8 cellular contexts compared by ENCODE assay signal in genomic region chr1:2585318-2586092, GRCh38. TPM values are rescaled to one million over a fixed set of nuclear protein-coding genes. Genes with fewer than 3 reads are reported as not detected.
DNase-seq lines count a peak whose midpoint lies in the region; FAIRE-seq and TF ChIP-seq lines count a peak whose summit lies in the region.

No MANE protein-coding gene starts in this region.

- no peaks in the 10 kb centered on the region for H3K79me2 ChIP-seq in H1 (ENCODE audit: control insufficient read depth in 1 of 2, insufficient read depth in 2 of 2, low read length in 2 of 2)

- H3K23ac ChIP-seq in H1 (ENCODE audit: insufficient read length) (no peak overlapping the region), mesenchymal stem cell (ENCODE audit: low read length in 2 of 2) (peak overlapping the region in 1 of 2 experiments; percentile 70)

- no peak for TF ChIP-seq EP300 in H1 (IDR thresholded peaks at IDR 0.05; ENCODE audit: borderline replicate concordance in 1 of 2, low read depth in 2 of 2, low read length in 2 of 2)

- 4% methylated on average over 26 of the region's 28 CpGs; no CpG with 5 or more reads in 1 of the 2 experiments for WGBS in H1 (ENCODE audit: extremely low coverage in 1 of 2, insufficient coverage in 1 of 2, insufficient read length in 1 of 2, insufficient replicate concordance in 2 of 2, low coverage in 1 of 2, low lambda C conversion rate in 2 of 2, missing lambda C conversion rate in 1 of 2), 2 experiments
- WGBS in mesenchymal stem cell, result 3% methylated on average over 26 of the region's 28 CpGs

- H4K91ac ChIP-seq in H1 (replicated peaks; ENCODE audit: insufficient read length, low read length) (peak overlapping the region; percentile 52), mesenchymal stem cell (ENCODE audit: low read length) (peak overlapping the region; percentile 93)

- no peak for TF ChIP-seq RAD21 in H1 (IDR thresholded peaks at IDR 0.05 in 1 of 2, conservative IDR thresholded peaks at IDR 0.05 in 1 of 2; ENCODE audit: low read depth in 2 of 2, low read length in 2 of 2)

- no peak overlapping the region for H2BK12ac ChIP-seq in H1 (ENCODE audit: low read depth, low read length)
- no peak overlapping the region for H2BK12ac ChIP-seq in mesenchymal stem cell (ENCODE audit: low read length in 2 of 2)

- no peak overlapping the region for H2BK20ac ChIP-seq in H1 (ENCODE audit: low read length)

- H2AK5ac ChIP-seq in H1 (ENCODE audit: low read depth, low read length) (no peak overlapping the region), mesenchymal stem cell (ENCODE audit: low read length, severe bottlenecking) (no peak overlapping the region)

- H3K18ac ChIP-seq in H1 (ENCODE audit: extremely low read depth, low read length) (peak overlapping the region; percentile 19), mesenchymal stem cell (ENCODE audit: low read depth in 1 of 2, low read length in 2 of 2) (peak overlapping the region; percentile 79 to 87)

- no peaks in the 10 kb centered on the region for H3K27me3 ChIP-seq in H1 (replicated peaks in 1 of 4; ENCODE audit: control insufficient read depth in 3 of 4, extremely low read depth in 1 of 4, insufficient read depth in 3 of 4, low read length in 3 of 4)
- H3K27me3 ChIP-seq in mesenchymal stem cell (ENCODE audit: control insufficient read depth in 1 of 2, insufficient read depth in 1 of 2, low read length in 2 of 2), result peaks cover 0 to 2% of the 10 kb centered on the region in 2 experiments

- H3K27ac ChIP-seq in H1 (ENCODE audit: low read depth, low read length) (peak overlapping the region; percentile 45; the same call in 1 of the 2 replicates), mesenchymal stem cell (ENCODE audit: low read length, poor library complexity, severe bottlenecking) (peak overlapping the region; percentile 36)

- TF ChIP-seq POLR2A in H1 (IDR thresholded peaks at IDR 0.05; ENCODE audit: control extremely low read depth in 1 of 2, low read depth in 2 of 2, low read length in 2 of 2), result no peak; a peak in 1 of 3 replicates

- H2BK15ac ChIP-seq in H1 (ENCODE audit: low read length), result 0 out of 2 replicates have a peak overlapping the region, but pooled peaks have one; percentile 72
- H2BK15ac ChIP-seq in mesenchymal stem cell (ENCODE audit: low read depth, poor library complexity, severe bottlenecking), result no peak overlapping the region

- peak overlapping the region; percentile 54 to 65 (median 60); a peak in 6 of 7 replicates for H3K9ac ChIP-seq in H1 (replicated peaks in 1 of 4; ENCODE audit: extremely low read depth in 1 of 4, low read depth in 3 of 4, low read length in 3 of 4)
- H3K9ac ChIP-seq in mesenchymal stem cell (ENCODE audit: low read length), result peak overlapping the region; percentile 90

- peaks cover 12% of the 10 kb centered on the region for H3K23me2 ChIP-seq in H1 (ENCODE audit: low read depth, low read length)

- H3K4me2 ChIP-seq in H1 (ENCODE audit: insufficient read depth in 1 of 2, low read depth in 2 of 2, low read length in 2 of 2) (peak overlapping the region; percentile 65 to 88), mesenchymal stem cell (ENCODE audit: low read length, poor library complexity, severe bottlenecking) (peak overlapping the region; percentile 94)

- H2AFZ ChIP-seq in H1 (ENCODE audit: low read length) (no peak overlapping the region), mesenchymal stem cell (ENCODE audit: low read depth, low read length) (peak overlapping the region; percentile 34)

- peak overlapping the region; percentile 81 for H4K5ac ChIP-seq in H1 (ENCODE audit: insufficient read length, low read depth, low read length)

- H3K4me1 ChIP-seq in H1 (replicated peaks in 1 of 4; ENCODE audit: control insufficient read depth in 3 of 4, insufficient read depth in 4 of 4, low read length in 3 of 4) (peaks cover 0 to 25% (median 9%) of the 10 kb centered on the region in 4 experiments; a peak in 4 of 7 replicates), mesenchymal stem cell (ENCODE audit: control insufficient read depth, insufficient read depth, low read depth, low read length) (peaks cover 21% of the 10 kb centered on the region)

- H3K79me1 ChIP-seq in H1 (ENCODE audit: low read depth, low read length), result no peaks in the 10 kb centered on the region; the same call in 1 of the 2 replicates
- H3K79me1 ChIP-seq in mesenchymal stem cell (replicated peaks; ENCODE audit: low read length, poor library complexity, severe bottlenecking), result peaks cover 16% of the 10 kb centered on the region

- H4K20me1 ChIP-seq in H1 (replicated peaks in 1 of 2; ENCODE audit: control insufficient read depth in 1 of 2, insufficient read depth in 2 of 2, low read length in 2 of 2), result peaks cover 2 to 3% of the 10 kb centered on the region in 2 experiments

- H2BK120ac ChIP-seq in H1 (replicated peaks; ENCODE audit: low read depth, low read length) (peak overlapping the region; percentile 94), mesenchymal stem cell (ENCODE audit: low read depth, low read length) (peak overlapping the region; percentile 92)

- H3K14ac ChIP-seq in H1 (ENCODE audit: insufficient read length) (peak overlapping the region; percentile 8), mesenchymal stem cell (ENCODE audit: low read length in 2 of 2) (peak overlapping the region in 1 of 2 experiments; percentile 35)

- FAIRE-seq in H1 (lab: Jason Lieb, UNC), result no peak

- peak; percentile 6 for DNase-seq in GM04504 (ENCODE audit: low read depth)
- no peak for DNase-seq in HFF-Myc (ENCODE audit: extremely low read depth, low read depth)
- DNase-seq in NCI-H226, result peak; percentile 2
- peak; percentile 85 for DNase-seq in activated CD8-positive, alpha-beta memory T cell treated with anti-CD3 and anti-CD28 coated beads for 24 hours
- DNase-seq in H1 (ENCODE audit: low read depth in 1 of 2, low spot score in 2 of 2), result peak in 1 of 2 experiments; percentile 61
- DNase-seq in mesenchymal stem cell, result peak; percentile 61
- peak; percentile 56 to 59 for DNase-seq in stimulated activated CD8-positive, alpha-beta memory T cell treated with anti-CD3 and anti-CD28 coated beads, Interleukin-15, amount 100 ng/mL, for 48 hours (ENCODE audit: low read depth in 2 of 2)
- no peak for DNase-seq in NCI-H1048 (lab: John Stamatoyannopoulos, UW)

- H3K36me3 ChIP-seq in H1 (ENCODE audit: control insufficient read depth in 2 of 4, insufficient read depth in 4 of 4, low read length in 3 of 4) (peaks cover 0 to 4% (median 0%) of the 10 kb centered on the region in 4 experiments; a peak in 1 of 8 replicates), mesenchymal stem cell (ENCODE audit: control insufficient read depth in 1 of 2, insufficient read depth in 2 of 2, low read depth in 1 of 2, low read length in 2 of 2) (peaks cover 3 to 23% of the 10 kb centered on the region in 2 experiments)

- H3K9me3 ChIP-seq in H1 (ENCODE audit: insufficient read depth in 2 of 2, low read depth in 1 of 2, low read length in 1 of 2), result peaks cover 0 to under 1% of the 10 kb centered on the region in 2 experiments; a peak in 1 of 4 replicates
- H3K9me3 ChIP-seq in mesenchymal stem cell (ENCODE audit: control insufficient read depth, low read length), result no peaks in the 10 kb centered on the region

- H2BK5ac ChIP-seq in H1 (ENCODE audit: low read depth, low read length) (peak overlapping the region; percentile 91; the same call in 1 of the 2 replicates), mesenchymal stem cell (ENCODE audit: low read depth, low read length, poor library complexity, severe bottlenecking) (no peak overlapping the region)

- H3K4me3 ChIP-seq in HFF-Myc (replicated peaks; ENCODE audit: low read depth, low read length), result peak overlapping the region; percentile 67
- peak overlapping the region; percentile 72 to 88 (median 79) for H3K4me3 ChIP-seq in H1 (ENCODE audit: extremely low read depth in 1 of 4, insufficient read depth in 2 of 4, low read depth in 3 of 4, low read length in 4 of 4)
- peak overlapping the region; percentile 88 to 93 for H3K4me3 ChIP-seq in mesenchymal stem cell (ENCODE audit: insufficient read depth in 1 of 2, low read depth in 1 of 2, low read length in 2 of 2)

- H4K8ac ChIP-seq in H1 (ENCODE audit: extremely low read depth, insufficient read depth, low read length), result peak overlapping the region; percentile 87
- H4K8ac ChIP-seq in mesenchymal stem cell (ENCODE audit: low read length), result peak overlapping the region; percentile 96

- TF ChIP-seq CTCF in HFF-Myc (IDR thresholded peaks at IDR 0.05; ENCODE audit: low read depth, low read length, missing control alignments) (no peak), H1 (IDR thresholded peaks at IDR 0.05; ENCODE audit: control extremely low read depth in 1 of 3, insufficient read depth in 1 of 3, low read depth in 1 of 3, low read length in 3 of 3) (no peak)

- H3K4ac ChIP-seq in H1 (replicated peaks; ENCODE audit: insufficient read length, low read depth, low read length), result peak overlapping the region; percentile 78
- H3K4ac ChIP-seq in mesenchymal stem cell (ENCODE audit: low read depth in 1 of 2, low read length in 2 of 2), result peak overlapping the region; percentile 75 to 89

- CTCF ChIA-PET in H1 (lab: Charles Lee; ENCODE audit: partially characterized antibody), result interaction anchor here (0.7 to 4.5 kb wide), 6 partner anchors 14 to 1190 kb away, joined by 3 to 24 read pairs (median 3); partner anchors contain the start of gene TNFRSF14

- POLR2A ChIA-PET in H1 (lab: Charles Lee; ENCODE audit: partially characterized antibody), result interaction anchor here (0.8 to 1.5 kb wide), 10 partner anchors 13 to 81 kb away, joined by 3 to 9 read pairs (median 4); partner anchors contain the start of gene PANK4

- peak overlapping the region; percentile 82 for H3K56ac ChIP-seq in H1 (replicated peaks; ENCODE audit: insufficient read length, low read depth, low read length)

RNA-seq across cellular contexts. Expression of gene PRXL2B, which starts 1.1 kb away (rescaled TPM):
- total RNA-seq in H1 (2021; fragmentation: NEBNext Ultra II Directional; extraction: Animal tissue kit (Norgen Biotek cat#: 25700)), result 44.4 and 46.0 TPM in 2 replicates
- polyA plus RNA-seq in H1 (2011; rRNA removed), result 35.3 and 54.6 TPM in 2 replicates
- 39.9 TPM for polyA plus RNA-seq in H1 (2011; cell fraction: cytosol; rRNA removed)
- polyA plus RNA-seq in H1 (2011; cell fraction: nucleus; rRNA removed), result 87.5 TPM
- 35.5 to 45.3 TPM (median 42.8 TPM) in 4 replicates for polyA plus RNA-seq in H1 (2012, experiment 1 of 2)
- 46.9 TPM for polyA plus RNA-seq in H1 (2012, experiment 2 of 2)
- polyA plus RNA-seq in H1 (2013, experiment 1 of 2), result 27.5 TPM
- polyA plus RNA-seq in H1 (2013, experiment 2 of 2), result 26.7 TPM
- 15.9 and 21.5 TPM in 2 replicates for polyA minus RNA-seq in H1 (2011; rRNA and poly(A)+ RNA removed)
- 18.1 TPM for polyA minus RNA-seq in H1 (2011; cell fraction: cytosol; rRNA and poly(A)+ RNA removed)
- polyA minus RNA-seq in H1 (2011; cell fraction: nucleus; rRNA and poly(A)+ RNA removed), result 16.7 TPM
- 17.2 TPM for polyA plus RNA-seq in mesenchymal stem cell (2013, experiment 1 of 2)
- polyA plus RNA-seq in mesenchymal stem cell (2013, experiment 2 of 2), result 17.2 TPM

RNA-seq across cellular contexts. Expression of gene TNFRSF14, which starts 29.3 kb away (rescaled TPM):
- total RNA-seq in H1 (2021; fragmentation: NEBNext Ultra II Directional; extraction: Animal tissue kit (Norgen Biotek cat#: 25700)), result 0.50 and 0.65 TPM in 2 replicates
- polyA plus RNA-seq in H1 (2011; rRNA removed), result 0.13 and 0.36 TPM in 2 replicates
- polyA plus RNA-seq in H1 (2011; cell fraction: cytosol; rRNA removed), result 0.43 TPM
- 1.1 TPM for polyA plus RNA-seq in H1 (2011; cell fraction: nucleus; rRNA removed)
- 0.17 to 0.35 TPM (median 0.24 TPM) in 3 of 4 replicates, not detected in the other for polyA plus RNA-seq in H1 (2012, experiment 1 of 2)
- polyA plus RNA-seq in H1 (2012, experiment 2 of 2), result not detected
- polyA plus RNA-seq in H1 (2013, experiment 1 of 2), result 0.08 TPM
- polyA plus RNA-seq in H1 (2013, experiment 2 of 2), result 0.09 TPM
- polyA minus RNA-seq in H1 (2011; rRNA and poly(A)+ RNA removed), result 0.22 and 0.32 TPM in 2 replicates
- not detected for polyA minus RNA-seq in H1 (2011; cell fraction: cytosol; rRNA and poly(A)+ RNA removed)
- polyA minus RNA-seq in H1 (2011; cell fraction: nucleus; rRNA and poly(A)+ RNA removed), result 1.5 TPM
- polyA plus RNA-seq in mesenchymal stem cell (2013, experiment 1 of 2), result 0.73 TPM
- 0.89 TPM for polyA plus RNA-seq in mesenchymal stem cell (2013, experiment 2 of 2)

RNA-seq across cellular contexts. Expression of gene MMEL1, which starts 47.3 kb away (rescaled TPM):
- total RNA-seq in H1 (2021; fragmentation: NEBNext Ultra II Directional; extraction: Animal tissue kit (Norgen Biotek cat#: 25700)), result 0.91 TPM in 1 of 2 replicates, not detected in the other
- polyA plus RNA-seq in H1 (2011; rRNA removed), result 1.7 and 4.0 TPM in 2 replicates
- 2.4 TPM for polyA plus RNA-seq in H1 (2011; cell fraction: cytosol; rRNA removed)
- polyA plus RNA-seq in H1 (2011; cell fraction: nucleus; rRNA removed), result 9.8 TPM
- polyA plus RNA-seq in H1 (2012, experiment 1 of 2), result 0.18 to 1.4 TPM (median 1.2 TPM) in 4 replicates
- polyA plus RNA-seq in H1 (2012, experiment 2 of 2), result 1.3 TPM
- polyA plus RNA-seq in H1 (2013, experiment 1 of 2), result 1.2 TPM
- 1.0 TPM for polyA plus RNA-seq in H1 (2013, experiment 2 of 2)
- polyA minus RNA-seq in H1 (2011; rRNA and poly(A)+ RNA removed), result 0.47 and 0.54 TPM in 2 replicates
- polyA minus RNA-seq in H1 (2011; cell fraction: cytosol; rRNA and poly(A)+ RNA removed), result not detected
- 0.70 TPM for polyA minus RNA-seq in H1 (2011; cell fraction: nucleus; rRNA and poly(A)+ RNA removed)
- polyA plus RNA-seq in mesenchymal stem cell (2013, experiment 1 of 2), result not detected
- polyA plus RNA-seq in mesenchymal stem cell (2013, experiment 2 of 2), result not detected

RNA-seq across cellular contexts. Expression of gene HES5, which starts 55.4 kb away (rescaled TPM):
- total RNA-seq in H1 (2021; fragmentation: NEBNext Ultra II Directional; extraction: Animal tissue kit (Norgen Biotek cat#: 25700)), result 0.22 and 0.25 TPM in 2 replicates
- 0.08 TPM in 1 of 2 replicates, not detected in the other for polyA plus RNA-seq in H1 (2011; rRNA removed)
- 0.05 TPM for polyA plus RNA-seq in H1 (2011; cell fraction: cytosol; rRNA removed)
- polyA plus RNA-seq in H1 (2011; cell fraction: nucleus; rRNA removed), result 0.17 TPM
- 0.13 to 0.29 TPM in 2 of 4 replicates, not detected in the others for polyA plus RNA-seq in H1 (2012, experiment 1 of 2)
- 0.13 TPM for polyA plus RNA-seq in H1 (2012, experiment 2 of 2)
- 0.04 TPM for polyA plus RNA-seq in H1 (2013, experiment 1 of 2)
- 0.04 TPM for polyA plus RNA-seq in H1 (2013, experiment 2 of 2)
- 0.28 TPM in 1 of 2 replicates, not detected in the other for polyA minus RNA-seq in H1 (2011; rRNA and poly(A)+ RNA removed)
- polyA minus RNA-seq in H1 (2011; cell fraction: cytosol; rRNA and poly(A)+ RNA removed), result not detected
- polyA minus RNA-seq in H1 (2011; cell fraction: nucleus; rRNA and poly(A)+ RNA removed), result not detected
- not detected for polyA plus RNA-seq in mesenchymal stem cell (2013, experiment 1 of 2)
- polyA plus RNA-seq in mesenchymal stem cell (2013, experiment 2 of 2), result not detected

RNA-seq across cellular contexts. Expression of gene PANK4, which starts 59.1 kb away (rescaled TPM):
- 29.7 and 35.4 TPM in 2 replicates for total RNA-seq in H1 (2021; fragmentation: NEBNext Ultra II Directional; extraction: Animal tissue kit (Norgen Biotek cat#: 25700))
- 20.1 and 24.4 TPM in 2 replicates for polyA plus RNA-seq in H1 (2011; rRNA removed)
- polyA plus RNA-seq in H1 (2011; cell fraction: cytosol; rRNA removed), result 24.0 TPM
- polyA plus RNA-seq in H1 (2011; cell fraction: nucleus; rRNA removed), result 110 TPM
- polyA plus RNA-seq in H1 (2012, experiment 1 of 2), result 20.2 to 27.0 TPM (median 21.6 TPM) in 4 replicates
- 14.8 TPM for polyA plus RNA-seq in H1 (2012, experiment 2 of 2)
- polyA plus RNA-seq in H1 (2013, experiment 1 of 2), result 12.0 TPM
- polyA plus RNA-seq in H1 (2013, experiment 2 of 2), result 11.1 TPM
- 24.4 and 25.4 TPM in 2 replicates for polyA minus RNA-seq in H1 (2011; rRNA and poly(A)+ RNA removed)
- 24.7 TPM for polyA minus RNA-seq in H1 (2011; cell fraction: cytosol; rRNA and poly(A)+ RNA removed)
- 116 TPM for polyA minus RNA-seq in H1 (2011; cell fraction: nucleus; rRNA and poly(A)+ RNA removed)
- 10.2 TPM for polyA plus RNA-seq in mesenchymal stem cell (2013, experiment 1 of 2)
- 9.9 TPM for polyA plus RNA-seq in mesenchymal stem cell (2013, experiment 2 of 2)

Comparison
In these comparisons a context has a peak if more than half of its experiments do, and no peak if none do; other contexts are left out.
1. DNase-seq: peak in GM04504 (single experiment), NCI-H226 (single experiment), activated CD8-positive, alpha-beta memory T cell treated with anti-CD3 and anti-CD28 coated beads for 24 hours (single experiment), mesenchymal stem cell (single experiment) and stimulated activated CD8-positive, alpha-beta memory T cell treated with anti-CD3 and anti-CD28 coated beads, Interleukin-15, amount 100 ng/mL, for 48 hours (2 of 2); none in HFF-Myc (single experiment) and NCI-H1048 (single experiment).
2. Peak in every context shown above with its lines, with median percentiles within 50 percentile points of each other: H3K4me3 ChIP-seq.